In genomic region chrX:68868902-68869800, GRCh38 we compare ENCODE assay signal across 23 cellular contexts. TPM values are rescaled to one million over a fixed set of nuclear protein-coding genes. Genes with fewer than 3 reads are reported as not detected.
DNase-seq lines count a peak whose midpoint lies in the region; FAIRE-seq and TF ChIP-seq lines count a peak whose summit lies in the region.
"Had no signal": no experiment of that assay in that cellular context is flagged by ENCODE, and none has a peak within 500 bp of the region (broad histone marks: within the 10 kb centered on the region; RNA-seq: fewer than 3 reads in every experiment).

No MANE protein-coding gene starts in this region.

- POLR2A ChIA-PET in activated CD4-positive, alpha-beta memory T cell treated with anti-CD3 and anti-CD28 coated beads for 36 hours (lab: Charles Lee): no interaction called here
- POLR2A ChIA-PET in activated CD4-positive, alpha-beta memory T cell treated with anti-CD3 and anti-CD28 coated beads, Interleukin-2, amount 10 ng/mL, durations not matched to agents 7 days and 5 days (lab: Charles Lee): interaction anchor here (0.8 kb wide), 1 partner anchor 41 kb away, joined by 4 read pairs; the partner anchor contains the start of gene EFNB1
- POLR2A ChIA-PET in A673 (lab: Charles Lee; ENCODE audit: low non-redundant PET): no interaction called here

- no peak for TF ChIP-seq CTCF in colonic mucosa (IDR thresholded peaks at IDR 0.05)
- TF ChIP-seq CTCF in A673 (conservative IDR thresholded peaks at IDR 0.05; ENCODE audit: low read depth, low read length): no peak

- H3K4me3 ChIP-seq in colonic mucosa (no peak overlapping the region), small intestine (ENCODE audit: low read depth in 1 of 2, low read length in 2 of 2) (no peak overlapping the region), A673 (ENCODE audit: low read depth, low read length, poor library complexity, severe bottlenecking) (no peak overlapping the region)
- H3K4me3 ChIP-seq: thoracic aorta had no signal

- no peaks in the 10 kb centered on the region for H3K36me3 Mint-ChIP-seq in activated CD4-positive, alpha-beta memory T cell treated with anti-CD3 and anti-CD28 coated beads for 36 hours
- H3K36me3 Mint-ChIP-seq in activated CD4-positive, alpha-beta memory T cell treated with anti-CD3 and anti-CD28 coated beads, Interleukin-2, amount 10 ng/mL, durations not matched to agents 7 days and 5 days (ENCODE audit: low read depth): no peaks in the 10 kb centered on the region
- H3K36me3 Mint-ChIP-seq: immature natural killer cell had no signal

- H3K36me3 ChIP-seq in colonic mucosa: no peaks in the 10 kb centered on the region
- no peaks in the 10 kb centered on the region for H3K36me3 ChIP-seq in small intestine (ENCODE audit: control insufficient read depth in 2 of 2, insufficient read depth in 2 of 2, low read length in 2 of 2)
- no peaks in the 10 kb centered on the region for H3K36me3 ChIP-seq in A673 (ENCODE audit: insufficient read depth, low read length, poor library complexity, severe bottlenecking)
- H3K36me3 ChIP-seq: BE2C, thoracic aorta had no signal

- H3K9ac ChIP-seq in colonic mucosa (ENCODE audit: low read depth in 2 of 2, low read length in 2 of 2): no peak overlapping the region

- no peaks in the 10 kb centered on the region for H3K27me3 Mint-ChIP-seq in activated CD4-positive, alpha-beta memory T cell treated with anti-CD3 and anti-CD28 coated beads for 36 hours
- H3K27me3 Mint-ChIP-seq in activated CD4-positive, alpha-beta memory T cell treated with anti-CD3 and anti-CD28 coated beads, Interleukin-2, amount 10 ng/mL, durations not matched to agents 7 days and 5 days: no peaks in the 10 kb centered on the region
- H3K27me3 Mint-ChIP-seq: activated CD4-positive, alpha-beta T cell treated with anti-CD3 and anti-CD28 coated beads, Interleukin-2, amount 10 ng/mL, durations not matched to agents 24 days and 14 days had no signal

- no peaks in the 10 kb centered on the region for H3K4me1 ChIP-seq in colonic mucosa
- H3K4me1 ChIP-seq in small intestine (ENCODE audit: control insufficient read depth in 2 of 2, insufficient read depth in 1 of 2, low read depth in 1 of 2, low read length in 1 of 2): peaks cover 0 to 6% of the 10 kb centered on the region in 2 donors
- H3K4me1 ChIP-seq in A673 (ENCODE audit: insufficient read depth, low read length, poor library complexity, severe bottlenecking): no peaks in the 10 kb centered on the region
- H3K4me1 ChIP-seq: BE2C had no signal

- peaks cover 12% of the 10 kb centered on the region for H3K4me1 Mint-ChIP-seq in activated CD4-positive, alpha-beta memory T cell treated with anti-CD3 and anti-CD28 coated beads for 36 hours (ENCODE audit: low read depth)
- peaks cover 10% of the 10 kb centered on the region for H3K4me1 Mint-ChIP-seq in activated CD4-positive, alpha-beta memory T cell treated with anti-CD3 and anti-CD28 coated beads, Interleukin-2, amount 10 ng/mL, durations not matched to agents 7 days and 5 days

- DNase-seq in activated CD4-positive, alpha-beta memory T cell treated with anti-CD3 and anti-CD28 coated beads for 36 hours: no peak
- no peak for DNase-seq in activated CD4-positive, alpha-beta memory T cell treated with anti-CD3 and anti-CD28 coated beads, Interleukin-2, amount 10 ng/mL, durations not matched to agents 7 days and 5 days
- DNase-seq in DMS53 treated with DMSO at 0.1 percent for 48 hours (lab: John Stamatoyannopoulos, UW; ENCODE audit: unreplicated experiment): peak; percentile 8
- peak; percentile 64 for DNase-seq in colonic mucosa
- DNase-seq in small intestine: peak; percentile 92
- no peak for DNase-seq in A673 (ENCODE audit: low spot score)
- no peak for DNase-seq in NCI-H69 (lab: John Stamatoyannopoulos, UW)
- no peak for DNase-seq in RKO (ENCODE audit: low spot score)
- DNase-seq: activated CD4-positive, alpha-beta T cell treated with anti-CD3 and anti-CD28 coated beads, Interleukin-2, amount 10 ng/mL, durations not matched to agents 24 days and 14 days; BE2C; cerebellar nuclear complex; EL; HFFc6; immature natural killer cell; left ventricle myocardium superior; NCI-H1048; NCI-H2029 treated with DMSO at 0.1 percent for 48 hours; NCI-H345; OCI-M1; SHP77 had no signal

- WGBS in small intestine, 3 donors: 11 to 44% (median 24%) methylated on average over 3 to 5 of the region's 5 CpGs

- intact Hi-C loops in activated CD4-positive, alpha-beta memory T cell treated with anti-CD3 and anti-CD28 coated beads for 36 hours (cut with micrococcal nuclease): no loop called here
- intact Hi-C loops in colonic mucosa (cut with DNase I): no loop called here
- intact Hi-C loops in A673 (cut with micrococcal nuclease; ENCODE audit: unreplicated experiment): no loop called here

- H3K9me3 ChIP-seq in colonic mucosa (no peaks in the 10 kb centered on the region), small intestine (ENCODE audit: control insufficient read depth, low read depth) (no peaks in the 10 kb centered on the region), A673 (ENCODE audit: low read depth, low read length, poor library complexity, severe bottlenecking) (no peaks in the 10 kb centered on the region)
- H3K9me3 ChIP-seq: BE2C, thoracic aorta had no signal

- H3K27ac Mint-ChIP-seq in activated CD4-positive, alpha-beta memory T cell treated with anti-CD3 and anti-CD28 coated beads for 36 hours: peak overlapping the region; percentile 4
- H3K27ac Mint-ChIP-seq in activated CD4-positive, alpha-beta memory T cell treated with anti-CD3 and anti-CD28 coated beads, Interleukin-2, amount 10 ng/mL, durations not matched to agents 7 days and 5 days: no peak overlapping the region
- H3K27ac Mint-ChIP-seq: activated CD4-positive, alpha-beta T cell treated with anti-CD3 and anti-CD28 coated beads, Interleukin-2, amount 10 ng/mL, durations not matched to agents 24 days and 14 days; HFFc6; progenitor cell of endocrine pancreas had no signal

- no peak for FAIRE-seq in small intestine (lab: Jason Lieb, UNC)

- CTCF ChIA-PET in activated CD4-positive, alpha-beta memory T cell treated with anti-CD3 and anti-CD28 coated beads for 36 hours (lab: Charles Lee): interaction anchor here (0.6 to 1.3 kb wide), 3 partner anchors 25 to 78 kb away, joined by 3 read pairs; no protein-coding TSS in a partner anchor
- CTCF ChIA-PET in activated CD4-positive, alpha-beta memory T cell treated with anti-CD3 and anti-CD28 coated beads, Interleukin-2, amount 10 ng/mL, durations not matched to agents 7 days and 5 days (lab: Charles Lee): interaction anchor here (1.0 kb wide), 1 partner anchor 41 kb away, joined by 3 read pairs; no protein-coding TSS in a partner anchor
- CTCF ChIA-PET in A673 (lab: Charles Lee): no interaction called here

- BruUV-seq in A673 (replicated peaks; lab: Mats Ljungman, UMichigan): no TSS peak

- no peak overlapping the region for H3K4me3 Mint-ChIP-seq in activated CD4-positive, alpha-beta memory T cell treated with anti-CD3 and anti-CD28 coated beads for 36 hours
- H3K4me3 Mint-ChIP-seq in activated CD4-positive, alpha-beta memory T cell treated with anti-CD3 and anti-CD28 coated beads, Interleukin-2, amount 10 ng/mL, durations not matched to agents 7 days and 5 days: no peak overlapping the region
- H3K4me3 Mint-ChIP-seq: activated CD4-positive, alpha-beta T cell treated with anti-CD3 and anti-CD28 coated beads, Interleukin-2, amount 10 ng/mL, durations not matched to agents 24 days and 14 days; HFFc6; immature natural killer cell had no signal

- H3K27ac ChIP-seq in colonic mucosa (peak overlapping the region; percentile 34), small intestine (ENCODE audit: low read depth in 1 of 2, low read length in 1 of 2) (peak overlapping the region; percentile 86 to 97), A673 (ENCODE audit: low read depth, low read length, poor library complexity, severe bottlenecking) (no peak overlapping the region)
- H3K27ac ChIP-seq: epithelial cell of prostate, thoracic aorta had no signal

- H3K9me3 Mint-ChIP-seq in activated CD4-positive, alpha-beta memory T cell treated with anti-CD3 and anti-CD28 coated beads for 36 hours: no peaks in the 10 kb centered on the region
- H3K9me3 Mint-ChIP-seq in activated CD4-positive, alpha-beta memory T cell treated with anti-CD3 and anti-CD28 coated beads, Interleukin-2, amount 10 ng/mL, durations not matched to agents 7 days and 5 days: no peaks in the 10 kb centered on the region
- H3K9me3 Mint-ChIP-seq: activated CD4-positive, alpha-beta T cell treated with anti-CD3 and anti-CD28 coated beads, Interleukin-2, amount 10 ng/mL, durations not matched to agents 24 days and 14 days; HFFc6; immature natural killer cell had no signal

- H3K27me3 ChIP-seq in colonic mucosa (no peaks in the 10 kb centered on the region), small intestine (ENCODE audit: control insufficient read depth in 2 of 2, insufficient read depth in 2 of 2, low read length in 2 of 2) (peaks cover 0 to under 1% of the 10 kb centered on the region in 2 donors), A673 (replicated peaks; ENCODE audit: insufficient read depth, low read depth, low read length, poor library complexity) (no peaks in the 10 kb centered on the region)
- H3K27me3 ChIP-seq: BE2C had no signal

RNA-seq across cellular contexts. Expression of gene EFNB1, which starts 40.3 kb away (rescaled TPM):
- total RNA-seq in activated CD4-positive, alpha-beta memory T cell treated with anti-CD3 and anti-CD28 coated beads for 36 hours: 1 to 10 TPM; 4.6 to 4.8 TPM
- 1 to 10 TPM; 5.8 to 6.2 TPM for total RNA-seq in activated CD4-positive, alpha-beta memory T cell treated with anti-CD3 and anti-CD28 coated beads, Interleukin-2, amount 10 ng/mL, durations not matched to agents 7 days and 5 days
- total RNA-seq in colonic mucosa: 10 to 100 TPM; 77.9 to 92.2 TPM
- 10 to 100 TPM; 21.9 to 47.0 (median 26.4) TPM for polyA plus RNA-seq in small intestine
- total RNA-seq in A673 (2021): 76.8 and 78.1 TPM in 2 replicates

Comparison
In these comparisons a context has a peak if more than half of its experiments do, and no peak if none do; other contexts are left out.
1. DNase-seq: peak in DMS53 treated with DMSO at 0.1 percent for 48 hours (single experiment), colonic mucosa (single experiment) and small intestine (single experiment); none in activated CD4-positive, alpha-beta memory T cell treated with anti-CD3 and anti-CD28 coated beads for 36 hours (single experiment), activated CD4-positive, alpha-beta memory T cell treated with anti-CD3 and anti-CD28 coated beads, Interleukin-2, amount 10 ng/mL, durations not matched to agents 7 days and 5 days (single experiment), A673 (single experiment), NCI-H69 (single experiment) and RKO (single experiment).
2. RNA of gene EFNB1, which starts 40.3 kb away (total RNA-seq): 77.9 to 92.2 TPM in colonic mucosa and 76.8 to 78.1 TPM in A673; 5.8 to 6.2 TPM in activated CD4-positive, alpha-beta memory T cell treated with anti-CD3 and anti-CD28 coated beads, Interleukin-2, amount 10 ng/mL, durations not matched to agents 7 days and 5 days and 4.6 to 4.8 TPM in activated CD4-positive, alpha-beta memory T cell treated with anti-CD3 and anti-CD28 coated beads for 36 hours; every median in the first group is over 10 times any median in the second.